29 cellular contexts compared by ENCODE assay signal in genomic region chr10:126094537-126094936, GRCh38.
A peak's percentile ranks its signal among the peaks of the same experiment; 100 is the strongest.
DNase-seq lines count a peak whose midpoint lies in the region; ATAC-seq and TF ChIP-seq lines count a peak whose summit lies in the region.
"Had no signal": no experiment of that assay in that cellular context is flagged by ENCODE, and none has a peak within 500 bp of the region (broad histone marks: within the 10 kb centered on the region; RNA-seq: fewer than 3 reads in every experiment).

No MANE protein-coding gene starts in this region.

- H3K36me3 ChIP-seq in SK-N-SH (replicated peaks in 1 of 2; ENCODE audit: control insufficient read depth in 1 of 2, insufficient read depth in 2 of 2, low read length in 1 of 2), result no peaks in the 10 kb centered on the region
- H3K36me3 ChIP-seq: ascending aorta, BE2C, HAP-1, sigmoid colon, stomach had no signal

- H3K4me1 ChIP-seq in SK-N-SH (ENCODE audit: control insufficient read depth in 1 of 2, insufficient read depth in 2 of 2, low read depth in 1 of 2, low read length in 1 of 2), result peaks cover 2 to 14% of the 10 kb centered on the region in 2 experiments; a peak in 3 of 4 replicates
- H3K4me1 ChIP-seq: ascending aorta, BE2C, psoas muscle, sigmoid colon, stomach had no signal

- no peak for TF ChIP-seq RAD21 in SK-N-SH (IDR thresholded peaks at IDR 0.05; ENCODE audit: low read length)

- no peak overlapping the region for H2AFZ ChIP-seq in SK-N-SH (ENCODE audit: low read depth)

- peaks cover 26% of the 10 kb centered on the region for H3F3A ChIP-seq in SK-N-SH (replicated peaks; ENCODE audit: insufficient read depth)

- no peak overlapping the region for H3K4me3 ChIP-seq in SK-N-SH (ENCODE audit: low read depth in 2 of 2, low read length in 1 of 2)
- no peak overlapping the region for H3K4me3 ChIP-seq in astrocyte of the spinal cord (ENCODE audit: low read depth, low read length)
- H3K4me3 ChIP-seq: ascending aorta, coronary artery, HAP-1, psoas muscle, sigmoid colon, stomach had no signal

- no peak overlapping the region for H3K4me2 ChIP-seq in SK-N-SH

- H3K27me3 ChIP-seq in SK-N-SH (ENCODE audit: insufficient read depth), result no peaks in the 10 kb centered on the region
- H3K27me3 ChIP-seq: ascending aorta, BE2C, sigmoid colon, stomach had no signal

- H3K9ac ChIP-seq in SK-N-SH, result no peak overlapping the region

- TF ChIP-seq CTCF in SK-N-SH (IDR thresholded peaks at IDR 0.05), result no peak
- TF ChIP-seq CTCF in astrocyte of the spinal cord (IDR thresholded peaks at IDR 0.05; ENCODE audit: low read depth, low read length), result no peak

- POLR2A ChIA-PET in SK-N-SH (lab: Yijun Ruan, JAX), result no interaction called here

- H3K9me3 ChIP-seq in SK-N-SH, result no peaks in the 10 kb centered on the region
- H3K9me3 ChIP-seq: ascending aorta, BE2C, HAP-1, psoas muscle, sigmoid colon, stomach had no signal

- no peak overlapping the region for H3K27ac ChIP-seq in SK-N-SH (ENCODE audit: low read depth in 2 of 2, low read length in 1 of 2)
- H3K27ac ChIP-seq: ascending aorta, coronary artery, psoas muscle, sigmoid colon, stomach had no signal

- no peaks in the 10 kb centered on the region for H3K9me2 ChIP-seq in SK-N-SH

- intact Hi-C loops in left cardiac atrium (cut with DNase I), result no loop called here

- no peak for DNase-seq in SK-N-SH
- DNase-seq in NCI-H146 treated with DMSO at 0.1 percent for 48 hours (lab: John Stamatoyannopoulos, UW; ENCODE audit: unreplicated experiment), result peak; percentile 53
- DNase-seq in astrocyte of the spinal cord (ENCODE audit: low read depth, low spot score), result peak; percentile 22
- DNase-seq in left cardiac atrium, result no peak
- DNase-seq in iPS-NIHi11 (ENCODE audit: low spot score), result no peak
- DNase-seq: ACHN; activated CD4-positive, CD25-positive, alpha-beta regulatory T cell; activated CD8-positive, alpha-beta memory T cell treated with anti-CD3 and anti-CD28 coated beads, Interleukin-2, amount 10 ng/mL, durations not matched to agents 7 days and 5 days; activated gamma-delta T cell treated with Interleukin-2 at 50 U/mL for 16 hours; activated naive CD8-positive, alpha-beta T cell treated with anti-CD3 and anti-CD28 coated beads, Interleukin-2, amount 10 ng/mL, durations not matched to agents 7 days and 5 days; activated T-cell treated with anti-CD3 and anti-CD28 coated beads, Interleukin-2, amount 50 U/mL, for 4 hours; BE2C; caudate nucleus; CD8-positive, alpha-beta T cell; endodermal cell; GDM1; Kasumi-1; naive B cell; NCI-H187; NCI-H2227 treated with DMSO at 0.1 percent for 48 hours; psoas muscle; sigmoid colon; stimulated activated CD4-positive, alpha-beta T cell treated with anti-CD3 and anti-CD28 coated beads, Interleukin-4, amount 100 ng/mL, for 1 hour; stomach had no signal

- 82% methylated on average over 5 of the region's 5 CpGs for WGBS in SK-N-SH (ENCODE audit: low lambda C conversion rate)

- in situ Hi-C loops in astrocyte of the spinal cord (cut with HindIII; ENCODE audit: low sequenced_read_pairs), result no loop called here

- ATAC-seq in SK-N-SH treated with all-trans-retinoic acid at 6 μM for 48 hours (no peak), HG03460 (IDR thresholded peaks at IDR 0.05; ENCODE audit: unreplicated experiment) (no peak), left cardiac atrium (no peak)
- ATAC-seq: activated CD8-positive, alpha-beta memory T cell treated with anti-CD3 and anti-CD28 coated beads, Interleukin-2, amount 10 ng/mL, durations not matched to agents 7 days and 5 days; activated T-cell treated with anti-CD3 and anti-CD28 coated beads, Interleukin-2, amount 50 U/mL, for 4 hours; CD8-positive, alpha-beta T cell; psoas muscle had no signal

- CTCF ChIA-PET in SK-N-SH (lab: Yijun Ruan, JAX), result interaction anchor here (0.6 to 0.7 kb wide), 2 partner anchors 10 to 113 kb away, joined by 3 read pairs; no protein-coding TSS in a partner anchor

- no peaks in the 10 kb centered on the region for H4K20me1 ChIP-seq in SK-N-SH (ENCODE audit: insufficient read depth)

- TF ChIP-seq EP300 in SK-N-SH (IDR thresholded peaks at IDR 0.05; ENCODE audit: borderline replicate concordance in 1 of 2, low read depth in 1 of 2, low read length in 1 of 2), result no peak

- H3K79me2 ChIP-seq in SK-N-SH (ENCODE audit: insufficient read depth), result no peaks in the 10 kb centered on the region

TF ChIP-seq in SK-N-SH, 30 proteins besides CTCF, POLR2A, EP300 and RAD21 (continues in another document):
- no peak for TF ChIP-seq POLR2AphosphoS5 (IDR thresholded peaks at IDR 0.05; ENCODE audit: low read depth, low read length)
- TF ChIP-seq IRF3 (IDR thresholded peaks at IDR 0.05; ENCODE audit: low read depth, low read length), result no peak
- TF ChIP-seq FOXJ3 (CRISPR knock-in tag; IDR thresholded peaks at IDR 0.05), result no peak
- peak; percentile 43 for TF ChIP-seq PBX3 (IDR thresholded peaks at IDR 0.05)
- 0 out of 2 replicates have a peak, but pooled peaks have one; percentile 10 for TF ChIP-seq TCF12 (IDR thresholded peaks at IDR 0.05)
- TF ChIP-seq RFX5 (IDR thresholded peaks at IDR 0.05; ENCODE audit: low read length), result no peak
- TF ChIP-seq MAX (IDR thresholded peaks at IDR 0.05; ENCODE audit: low read depth), result no peak
- TF ChIP-seq GATA2 (CRISPR knock-in tag; IDR thresholded peaks at IDR 0.05), result no peak
- TF ChIP-seq SMC3 (IDR thresholded peaks at IDR 0.05; ENCODE audit: low read depth, low read length), result no peak

TF ChIP-seq in SK-N-SH treated with all-trans-retinoic acid at 6 μM for 48 hours, 23 proteins besides CTCF, POLR2A, EP300 and RAD21:
- no peak for TF ChIP-seq RARB (CRISPR knock-in tag; IDR thresholded peaks at IDR 0.05)

Comparison
In these comparisons a context has a peak if more than half of its experiments do, and no peak if none do; other contexts are left out.
1. DNase-seq: peak in NCI-H146 treated with DMSO at 0.1 percent for 48 hours (single experiment) and astrocyte of the spinal cord (single experiment); none in SK-N-SH (single experiment), left cardiac atrium (single experiment) and iPS-NIHi11 (single experiment).